8 cellular contexts compared by ENCODE assay signal in genomic region chr4:113761682-113762060, GRCh38. TPM values are rescaled to one million over a fixed set of nuclear protein-coding genes. Genes with fewer than 3 reads are reported as not detected.
A peak's percentile ranks its signal among the peaks of the same experiment; 100 is the strongest.
DNase-seq lines count a peak whose midpoint lies in the region; ATAC-seq and TF ChIP-seq lines count a peak whose summit lies in the region.

CAMK2D (minus strand) TSS chr4:113761738; CDS start chr4:113761068, 670 bp downstream.

- TF ChIP-seq POLR2A in right lobe of liver (IDR thresholded peaks at IDR 0.05) = peak; percentile 3

- intact Hi-C loops in dorsolateral prefrontal cortex (cut with DNase I) (loop anchor here (1.0 to 10.0 kb wide), 7 partner anchors 144 to 933 kb away; no protein-coding TSS in a partner anchor), right lobe of liver (cut with DNase I) (loop anchor here in 1 of 2 donors (5.0 kb wide), 1 partner anchor 354 kb away; no protein-coding TSS in a partner anchor)

- H3K4me1 ChIP-seq in right lobe of liver = peaks cover 0 to 19% (median 4%) of the 10 kb centered on the region in 4 donors

- peak within 1 kb of the TSS; percentile 86 to 100 (median 99) for H3K27ac ChIP-seq in dorsolateral prefrontal cortex
- H3K27ac ChIP-seq in right lobe of liver = peak within 1 kb of the TSS; percentile 94 to 99 (median 99)

- H3K4me3 ChIP-seq in dorsolateral prefrontal cortex = peak within 1 kb of the TSS; percentile 53 to 95 (median 85)
- peak within 1 kb of the TSS; percentile 49 to 75 (median 74) for H3K4me3 ChIP-seq in right lobe of liver

- H3K9me3 ChIP-seq in right lobe of liver = no peaks in the 10 kb centered on the region

- whole genome bisulfite sequencing in right lobe of liver (ENCODE audit: insufficient coverage, low coverage, low lambda C conversion rate, missing lambda C conversion rate) = 0% methylated on average over 10 of the region's 30 CpGs

- ATAC-seq in GM19035 (IDR thresholded peaks at IDR 0.05; ENCODE audit: unreplicated experiment) = peak; percentile 44
- peak; percentile 48 for ATAC-seq in HG03378 (IDR thresholded peaks at IDR 0.05; ENCODE audit: unreplicated experiment)
- ATAC-seq in right lobe of liver = peak; percentile 71 to 86 (median 78)

- DNase-seq in Ammon's horn (ENCODE audit: low spot score) = peak; percentile 97
- peak; percentile 41 for DNase-seq in NCI-H510A treated with DMSO at 0.1 percent for 48 hours (lab: John Stamatoyannopoulos, UW)
- DNase-seq in activated CD4-positive, alpha-beta T cell treated with anti-CD3 and anti-CD28 coated beads, Interleukin-2, amount 50 U/mL, for 24 hours (ENCODE audit: low read depth in 1 of 2, low spot score in 1 of 2) = peak; percentile 69 to 86
- peak; percentile 67 to 94 (median 86) for DNase-seq in dorsolateral prefrontal cortex
- peak; percentile 91 to 94 (median 91) for DNase-seq in right lobe of liver
- peak; percentile 89 for DNase-seq in stimulated activated CD4-positive, alpha-beta T cell treated with anti-CD3 and anti-CD28 coated beads, Interleukin-4, amount 100 ng/mL, for 24 hours

- TF ChIP-seq CTCF in dorsolateral prefrontal cortex (IDR thresholded peaks at IDR 0.05 in 54 of 56, conservative IDR thresholded peaks at IDR 0.05 in 2 of 56; ENCODE audit: low read depth in 1 of 56, partially characterized antibody in 56 of 56) = peak in 54 of 56 donors; percentile 31 to 80 (median 65)
- peak; percentile 32 to 58 (median 53) for TF ChIP-seq CTCF in right lobe of liver (IDR thresholded peaks at IDR 0.05)

- H3K36me3 ChIP-seq in right lobe of liver = peaks cover 0 to 1% (median 0%) of the 10 kb centered on the region in 4 donors

- H3K27me3 ChIP-seq in dorsolateral prefrontal cortex (no peaks in the 10 kb centered on the region), right lobe of liver (no peaks in the 10 kb centered on the region)

RNA-seq across cellular contexts. Expression of gene CAMK2D, which starts in this region (rescaled TPM):
- total RNA-seq in dorsolateral prefrontal cortex (100 to 1,000 TPM in 29 of 120 experiments, 10 to 100 TPM in 91; 46.8 to 134 (median 89.2) TPM), right lobe of liver (10 to 100 TPM; 17.0 to 30.6 (median 22.6) TPM)

Comparison
In these comparisons a context has a peak if more than half of its experiments do, and no peak if none do; other contexts are left out.
1. Peak in every context shown above with its lines: DNase-seq, ATAC-seq, H3K4me3 ChIP-seq and H3K27ac ChIP-seq.
2. DNase-seq: peak in every context shown above with its lines; median percentile 97 in Ammon's horn; 91 in right lobe of liver; 89 in stimulated activated CD4-positive, alpha-beta T cell treated with anti-CD3 and anti-CD28 coated beads, Interleukin-4, amount 100 ng/mL, for 24 hours; 86 in dorsolateral prefrontal cortex; 78 in activated CD4-positive, alpha-beta T cell treated with anti-CD3 and anti-CD28 coated beads, Interleukin-2, amount 50 U/mL, for 24 hours; 41 in NCI-H510A treated with DMSO at 0.1 percent for 48 hours.